22 cellular contexts compared by ENCODE assay signal in the genomic region with DNA sequence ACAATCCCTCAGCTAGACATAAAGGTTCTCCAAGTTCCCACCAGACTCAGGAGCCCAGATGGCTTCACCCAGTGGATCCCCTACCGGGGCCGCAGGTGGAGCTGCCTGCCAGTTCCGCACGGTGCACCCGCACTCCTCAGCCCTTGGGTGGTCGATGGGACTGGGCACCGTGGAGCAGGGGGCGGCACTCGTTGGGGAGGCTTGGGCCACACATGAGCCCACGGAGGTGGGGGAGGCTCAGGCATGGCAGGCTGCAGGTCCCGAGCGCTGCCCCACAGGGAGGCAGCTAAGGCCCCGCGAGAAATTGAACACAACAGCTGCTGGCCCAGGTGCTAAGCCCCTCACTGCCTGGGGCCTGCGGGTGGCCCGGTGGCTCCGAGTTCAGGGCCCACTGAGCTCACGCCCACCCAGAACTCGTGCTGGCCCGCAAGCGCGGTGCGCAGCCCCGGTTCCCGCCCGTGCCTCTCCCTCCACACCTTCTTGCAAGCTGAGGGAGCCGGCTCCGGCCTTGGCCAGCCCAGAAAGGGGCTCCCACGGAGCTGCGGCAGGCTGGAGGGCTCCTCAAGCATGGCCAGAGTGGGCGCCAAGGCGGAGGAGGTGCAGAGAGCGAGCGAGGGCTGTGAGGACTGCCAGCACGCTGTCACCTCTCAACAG. TPM values are rescaled to one million over a fixed set of nuclear protein-coding genes. Genes with fewer than 3 reads are reported as not detected.
"Had no signal": no experiment of that assay in that cellular context is flagged by ENCODE, and none has a peak within 500 bp of the region (broad histone marks: within the 10 kb centered on the region; RNA-seq: fewer than 3 reads in every experiment).

No MANE protein-coding gene starts in this region.

RNA-seq across cellular contexts. Expression of a gene that starts 7.4 kb away (rescaled TPM):
- total RNA-seq: kidney epithelial cell; left cardiac atrium; left colon; left lobe of liver; left lung; left ventricle myocardium inferior; left ventricle myocardium superior; liver; lower leg skin; lower lobe of right lung; lung; lung microvascular endothelial cell; mammary epithelial cell; mesenteric fat pad; mononuclear cell; mucosa of descending colon; mucosa of gallbladder; myocyte; naive thymus-derived CD4-positive, alpha-beta T cell; naive thymus-derived CD8-positive, alpha-beta T cell had no signal
- polyA plus RNA-seq: immature natural killer cell; keratinocyte; liver; lung; mammary epithelial cell; naive thymus-derived CD4-positive, alpha-beta T cell; naive thymus-derived CD8-positive, alpha-beta T cell had no signal
